ENCODE assay signal across 27 cellular contexts in the genomic region with DNA sequence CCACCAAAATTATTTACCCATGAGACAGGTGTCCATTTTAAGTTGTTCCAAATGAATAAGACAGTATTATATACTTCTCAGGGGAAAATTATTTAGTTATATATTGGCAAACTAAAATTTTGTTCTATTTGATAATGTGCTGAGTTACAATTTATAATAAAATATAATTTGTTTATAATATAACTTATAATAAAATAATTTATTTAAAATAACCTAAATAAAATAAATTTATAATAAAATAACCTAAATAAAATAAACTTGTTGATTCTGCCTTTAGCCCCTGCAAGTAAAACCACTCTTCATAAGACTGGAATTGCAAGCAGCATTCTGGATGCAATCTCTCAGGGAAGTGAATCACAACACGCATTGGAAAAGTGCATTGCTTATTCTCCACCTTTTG.
"Had no signal": no experiment of that assay in that cellular context is flagged by ENCODE, and none has a peak within 500 bp of the region (broad histone marks: within the 10 kb centered on the region; RNA-seq: fewer than 3 reads in every experiment).

No MANE protein-coding gene starts in this region.

- H3K27ac ChIP-seq: body of pancreas, colonic mucosa, gastrocnemius medialis, heart right ventricle, hepatocyte, VCaP had no signal

- DNase-seq: activated B cell treated with CpG ODN at 0.5 μM for 24 hours; activated CD4-positive, alpha-beta T cell treated with anti-CD3 and anti-CD28 coated beads for 48 hours; activated CD4-positive, alpha-beta T cell treated with anti-CD3 and anti-CD28 coated beads, Interleukin-2, amount 50 U/mL, for 1 hour; activated CD4-positive, alpha-beta T cell treated with anti-CD3 and anti-CD28 coated beads, Interleukin-2, amount 50 U/mL, for 48 hours; activated CD8-positive, alpha-beta memory T cell treated with anti-CD3 and anti-CD28 coated beads for 24 hours; activated CD8-positive, alpha-beta T cell treated with anti-CD3 and anti-CD28 coated beads for 36 hours; activated effector memory CD4-positive, alpha-beta T cell treated with Interleukin-2 at 50 U/mL for 16 hours; activated gamma-delta T cell treated with Interleukin-2 at 50 U/mL for 16 hours; activated naive CD4-positive, alpha-beta T cell treated with anti-CD3 and anti-CD28 coated beads, Interleukin-2, amount 50 U/mL, for 16 hours; activated naive CD4-positive, alpha-beta T cell treated with Interleukin-2 at 50 U/mL for 16 hours; activated T-cell treated with anti-CD3 and anti-CD28 coated beads, Interleukin-2, amount 50 U/mL, for 4 hours; amygdala; aorta; body of pancreas; caudate nucleus; colonic mucosa; effector CD8-positive, alpha-beta T cell; foreskin fibroblast; gastrocnemius medialis; glutamatergic neuron; heart right ventricle; T-helper 2 cell had no signal

- H3K4me1 ChIP-seq: body of pancreas, colonic mucosa, gastrocnemius medialis, heart right ventricle had no signal

- ATAC-seq: activated CD4-positive, CD25-positive, alpha-beta regulatory T cell treated with anti-CD3 and anti-CD28 coated beads, Interleukin-2, amount 50 U/mL, for 24 hours; activated CD8-positive, alpha-beta T cell treated with anti-CD3 and anti-CD28 coated beads for 36 hours; activated T-cell treated with anti-CD3 and anti-CD28 coated beads, Interleukin-2, amount 50 U/mL, for 4 hours; activated T-helper 17 cell treated with anti-CD3 and anti-CD28 coated beads, Interleukin-2, amount 50 U/mL, for 72 hours; body of pancreas; esophagus mucosa; gastrocnemius medialis; heart right ventricle had no signal

- H3K9me3 ChIP-seq: body of pancreas, colonic mucosa, gastrocnemius medialis had no signal

- H3K27me3 ChIP-seq: body of pancreas, colonic mucosa, gastrocnemius medialis, heart right ventricle, hepatocyte had no signal

- H3K4me3 ChIP-seq: body of pancreas, colonic mucosa, gastrocnemius medialis, heart right ventricle, hepatocyte had no signal
